ENCODE assay signal across 12 cellular contexts in genomic region chr17:58136669-58137279, GRCh38. TPM values are rescaled to one million over a fixed set of nuclear protein-coding genes. Genes with fewer than 3 reads are reported as not detected.
DNase-seq lines count a peak whose midpoint lies in the region; ATAC-seq and TF ChIP-seq lines count a peak whose summit lies in the region.
"Had no signal": no experiment of that assay in that cellular context is flagged by ENCODE, and none has a peak within 500 bp of the region (broad histone marks: within the 10 kb centered on the region; RNA-seq: fewer than 3 reads in every experiment).

No MANE protein-coding gene starts in this region.

- TF ChIP-seq POLR2A in ovary (IDR thresholded peaks at IDR 0.05): no peak

- no peak overlapping the region for H3K27ac Mint-ChIP-seq in CD4-positive, alpha-beta memory T cell
- no peak overlapping the region for H3K27ac Mint-ChIP-seq in CD4-positive, alpha-beta T cell
- H3K27ac Mint-ChIP-seq: activated CD8-positive, alpha-beta memory T cell treated with anti-CD3 and anti-CD28 coated beads, Interleukin-2, amount 10 ng/mL, durations not matched to agents 7 days and 5 days had no signal

- no peak for TF ChIP-seq EP300 in ovary (IDR thresholded peaks at IDR 0.05)

- H3K27me3 Mint-ChIP-seq in CD4-positive, alpha-beta memory T cell: peaks cover 2 to 3% of the 10 kb centered on the region in 2 donors
- H3K27me3 Mint-ChIP-seq in CD4-positive, alpha-beta T cell: no peaks in the 10 kb centered on the region

- 19 to 29% (median 27%) methylated on average over 8 of the region's 8 CpGs for WGBS in ovary, 3 donors

- peaks cover 0 to 26% (median 4%) of the 10 kb centered on the region in 8 donors for H3K9me3 Mint-ChIP-seq in CD4-positive, alpha-beta memory T cell
- H3K9me3 Mint-ChIP-seq in CD4-positive, alpha-beta T cell: peaks cover 6% of the 10 kb centered on the region

- no peaks in the 10 kb centered on the region for H3K36me3 ChIP-seq in CD4-positive, alpha-beta memory T cell (ENCODE audit: insufficient read depth, low read length)
- H3K36me3 ChIP-seq in ovary: no peaks in the 10 kb centered on the region
- H3K36me3 ChIP-seq: colonic mucosa had no signal

- H3K4me3 ChIP-seq in GM12875 (ENCODE audit: low read depth, low read length): no peak overlapping the region
- no peak overlapping the region for H3K4me3 ChIP-seq in fibroblast of pulmonary artery (replicated peaks; ENCODE audit: low read depth, low read length)
- H3K4me3 ChIP-seq in CD4-positive, alpha-beta memory T cell (ENCODE audit: low read length in 2 of 2): no peak overlapping the region
- no peak overlapping the region for H3K4me3 ChIP-seq in ovary
- H3K4me3 ChIP-seq: colonic mucosa had no signal

- H3K4me1 ChIP-seq in CD4-positive, alpha-beta memory T cell (ENCODE audit: insufficient read depth, low read length): no peaks in the 10 kb centered on the region
- H3K4me1 ChIP-seq in ovary (ENCODE audit: insufficient read depth): no peaks in the 10 kb centered on the region
- H3K4me1 ChIP-seq: colonic mucosa had no signal

- no peaks in the 10 kb centered on the region for H3K9me3 ChIP-seq in CD4-positive, alpha-beta memory T cell (ENCODE audit: control insufficient read depth in 1 of 2, low read length in 2 of 2)
- peaks cover 4% of the 10 kb centered on the region for H3K9me3 ChIP-seq in CD4-positive, alpha-beta T cell (ENCODE audit: control insufficient read depth, low read length)
- H3K9me3 ChIP-seq in ovary: peaks cover 0 to 9% of the 10 kb centered on the region in 2 donors
- H3K9me3 ChIP-seq: colonic mucosa had no signal

- peaks cover 3 to 13% of the 10 kb centered on the region in 2 donors for H3K36me3 Mint-ChIP-seq in CD4-positive, alpha-beta memory T cell
- H3K36me3 Mint-ChIP-seq in CD4-positive, alpha-beta T cell (ENCODE audit: low read depth): peaks cover 8% of the 10 kb centered on the region
- H3K36me3 Mint-ChIP-seq: activated CD8-positive, alpha-beta memory T cell treated with anti-CD3 and anti-CD28 coated beads, Interleukin-2, amount 10 ng/mL, durations not matched to agents 7 days and 5 days had no signal

- POLR2A ChIA-PET in CD4-positive, alpha-beta memory T cell (lab: Charles Lee; ENCODE audit: partially characterized antibody): interaction anchor here (0.6 kb wide), 1 partner anchor 15 kb away, joined by 3 read pairs; no protein-coding TSS in a partner anchor
- POLR2A ChIA-PET in CD4-positive, alpha-beta T cell (lab: Charles Lee): no interaction called here

- DNase-seq in ACHN: peak; percentile 42
- DNase-seq in RPMI8226: peak; percentile 53
- no peak for DNase-seq in fibroblast of pulmonary artery (ENCODE audit: low read depth)
- DNase-seq in CD4-positive, alpha-beta memory T cell: no peak
- no peak for DNase-seq in CD4-positive, alpha-beta T cell
- no peak for DNase-seq in ovary
- DNase-seq: activated CD8-positive, alpha-beta memory T cell treated with anti-CD3 and anti-CD28 coated beads, Interleukin-2, amount 10 ng/mL, durations not matched to agents 7 days and 5 days; colonic mucosa; left ventricle myocardium superior had no signal

- CTCF ChIA-PET in CD4-positive, alpha-beta memory T cell (lab: Charles Lee; ENCODE audit: partially characterized antibody): interaction anchor here (1.0 to 2.4 kb wide), 8 partner anchors 10 to 36 kb away, joined by 3 to 10 read pairs (median 6); no protein-coding TSS in a partner anchor
- CTCF ChIA-PET in CD4-positive, alpha-beta T cell (lab: Charles Lee): interaction anchor here (0.8 kb wide), 1 partner anchor 18 kb away, joined by 5 read pairs; no protein-coding TSS in a partner anchor

- in situ Hi-C loops in ACHN (cut with HindIII; ENCODE audit: low pct_ligation_motif_present, low pct_unique_long_range_greater_than_20kb, low sequenced_read_pairs): no loop called here

- no peak for ATAC-seq in GM18861 (IDR thresholded peaks at IDR 0.05; ENCODE audit: unreplicated experiment)
- no peak for ATAC-seq in CD4-positive, alpha-beta T cell (ENCODE audit: poor library complexity)
- ATAC-seq: activated CD8-positive, alpha-beta memory T cell treated with anti-CD3 and anti-CD28 coated beads, Interleukin-2, amount 10 ng/mL, durations not matched to agents 7 days and 5 days; left ventricle myocardium superior had no signal

- intact Hi-C loops in CD4-positive, alpha-beta memory T cell (cut with micrococcal nuclease): no loop called here
- intact Hi-C loops in CD4-positive, alpha-beta T cell (cut with DNase I, micrococcal nuclease): no loop called here
- intact Hi-C loops in ovary (cut with DNase I): loop anchor here in 1 of 4 donors (10.0 kb wide), 1 partner anchor 908 kb away; no protein-coding TSS in a partner anchor

- TF ChIP-seq CTCF in GM12875 (IDR thresholded peaks at IDR 0.05; ENCODE audit: borderline replicate concordance, insufficient read depth, low read depth, low read length) (peak; percentile 51; the same call in 1 of the 2 replicates), fibroblast of pulmonary artery (IDR thresholded peaks at IDR 0.05; ENCODE audit: low read length, missing control alignments) (peak; percentile 46), ovary (IDR thresholded peaks at IDR 0.05) (no peak)
- no peak for TF ChIP-seq CTCF in CD4-positive, alpha-beta T cell (IDR thresholded peaks at IDR 0.05)

- no peak overlapping the region for H3K27ac ChIP-seq in CD4-positive, alpha-beta memory T cell (ENCODE audit: low read depth, low read length)
- no peak overlapping the region for H3K27ac ChIP-seq in CD4-positive, alpha-beta T cell (ENCODE audit: low read depth, low read length)
- no peak overlapping the region for H3K27ac ChIP-seq in ovary
- H3K27ac ChIP-seq: colonic mucosa had no signal

- H3K4me3 Mint-ChIP-seq in CD4-positive, alpha-beta memory T cell: no peak overlapping the region
- no peak overlapping the region for H3K4me3 Mint-ChIP-seq in CD4-positive, alpha-beta T cell
- H3K4me3 Mint-ChIP-seq: activated CD8-positive, alpha-beta memory T cell treated with anti-CD3 and anti-CD28 coated beads, Interleukin-2, amount 10 ng/mL, durations not matched to agents 7 days and 5 days had no signal

- H3K4me1 Mint-ChIP-seq in CD4-positive, alpha-beta memory T cell: peaks cover 0 to 6% (median 1%) of the 10 kb centered on the region in 4 donors
- no peaks in the 10 kb centered on the region for H3K4me1 Mint-ChIP-seq in CD4-positive, alpha-beta T cell (ENCODE audit: low read depth)
- H3K4me1 Mint-ChIP-seq: activated CD8-positive, alpha-beta memory T cell treated with anti-CD3 and anti-CD28 coated beads, Interleukin-2, amount 10 ng/mL, durations not matched to agents 7 days and 5 days had no signal

- no peaks in the 10 kb centered on the region for H3K27me3 ChIP-seq in CD4-positive, alpha-beta memory T cell (ENCODE audit: insufficient read depth, low read length)
- H3K27me3 ChIP-seq in CD4-positive, alpha-beta T cell (ENCODE audit: control insufficient read depth, insufficient read depth, low read length): no peaks in the 10 kb centered on the region
- H3K27me3 ChIP-seq in ovary: no peaks in the 10 kb centered on the region
- H3K27me3 ChIP-seq: colonic mucosa had no signal

RNA-seq across cellular contexts. Expression of gene OR4D1, which starts 11.4 kb away (rescaled TPM):
- 1 to 10 TPM; 2.0 to 2.2 TPM for total RNA-seq in CD4-positive, alpha-beta memory T cell
- polyA plus RNA-seq in CD4-positive, alpha-beta memory T cell: 1 to 10 TPM; 1.9 to 2.0 TPM
- total RNA-seq in CD4-positive, alpha-beta T cell: under 1 TPM; 0.49 to 0.70 TPM
- not detected for total RNA-seq in ovary
- polyA plus RNA-seq in ovary: under 1 TPM in 1 of 2 donors, not detected in 1; 0.03 TPM
- total RNA-seq: colonic mucosa, left ventricle myocardium superior, skeletal muscle tissue had no signal

RNA-seq across cellular contexts. Expression of gene OR4D2, which starts 30.0 kb away (rescaled TPM):
- total RNA-seq in CD4-positive, alpha-beta memory T cell: not detected
- not detected for polyA plus RNA-seq in CD4-positive, alpha-beta memory T cell
- total RNA-seq in CD4-positive, alpha-beta T cell: not detected
- not detected for total RNA-seq in ovary
- polyA plus RNA-seq in ovary: not detected
- total RNA-seq: activated CD8-positive, alpha-beta memory T cell treated with anti-CD3 and anti-CD28 coated beads, Interleukin-2, amount 10 ng/mL, durations not matched to agents 7 days and 5 days; colonic mucosa; left ventricle myocardium superior; skeletal muscle tissue had no signal

RNA-seq across cellular contexts. Expression of gene DYNLL2, which starts 53.6 kb away (rescaled TPM):
- 10 to 100 TPM; 45.6 to 45.8 TPM for total RNA-seq in CD4-positive, alpha-beta memory T cell
- 1 to 10 TPM in 1 of 2 donors, under 1 TPM in 1; 0.56 to 1.3 TPM for polyA plus RNA-seq in CD4-positive, alpha-beta memory T cell
- 10 to 100 TPM; 30.9 to 32.2 TPM for total RNA-seq in CD4-positive, alpha-beta T cell
- total RNA-seq in ovary: 10 to 100 TPM; 11.0 to 42.5 (median 34.1) TPM
- 10 to 100 TPM; 18.4 to 51.1 TPM for polyA plus RNA-seq in ovary

RNA-seq across cellular contexts. Expression of gene EPX, which starts 55.8 kb away (rescaled TPM):
- total RNA-seq in CD4-positive, alpha-beta memory T cell: not detected
- not detected for polyA plus RNA-seq in CD4-positive, alpha-beta memory T cell
- total RNA-seq in CD4-positive, alpha-beta T cell: not detected
- not detected for total RNA-seq in ovary
- not detected for polyA plus RNA-seq in ovary
- total RNA-seq: activated CD8-positive, alpha-beta memory T cell treated with anti-CD3 and anti-CD28 coated beads, Interleukin-2, amount 10 ng/mL, durations not matched to agents 7 days and 5 days; colonic mucosa; left ventricle myocardium superior had no signal

Comparison
In these comparisons a context has a peak if more than half of its experiments do, and no peak if none do; other contexts are left out.
1. DNase-seq: peak in ACHN (single experiment) and RPMI8226 (single experiment); none in fibroblast of pulmonary artery (single experiment), CD4-positive, alpha-beta memory T cell (0 of 5), CD4-positive, alpha-beta T cell (0 of 10) and ovary (0 of 5).
2. CTCF ChIP-seq: peak in GM12875 (single experiment) and fibroblast of pulmonary artery (single experiment); none in CD4-positive, alpha-beta T cell (single experiment) and ovary (0 of 3).